In genomic region chr5:76809141-76809540, GRCh38 we compare ENCODE assay signal across 34 cellular contexts. TPM values are rescaled to one million over a fixed set of nuclear protein-coding genes. Genes with fewer than 3 reads are reported as not detected.
A peak's percentile ranks its signal among the peaks of the same experiment; 100 is the strongest.
DNase-seq lines count a peak whose midpoint lies in the region; ATAC-seq, FAIRE-seq and TF ChIP-seq lines count a peak whose summit lies in the region.
"Had no signal": no experiment of that assay in that cellular context is flagged by ENCODE, and none has a peak within 500 bp of the region (broad histone marks: within the 10 kb centered on the region; RNA-seq: fewer than 3 reads in every experiment).

No MANE protein-coding gene starts in this region.

- H2BK5ac ChIP-seq in H1 (ENCODE audit: low read depth, low read length), result peak overlapping the region; percentile 97

- H3K4me1 ChIP-seq in HUES64 (ENCODE audit: insufficient read depth, low read length), result peaks cover 43% of the 10 kb centered on the region
- H3K4me1 ChIP-seq in H1 (replicated peaks in 1 of 4; ENCODE audit: control insufficient read depth in 3 of 4, insufficient read depth in 4 of 4, low read length in 3 of 4), result peaks cover 8 to 22% (median 17%) of the 10 kb centered on the region in 4 experiments; a peak in 6 of 7 replicates
- H3K4me1 ChIP-seq in upper lobe of right lung, result no peaks in the 10 kb centered on the region
- H3K4me1 ChIP-seq: Peyer's patch, psoas muscle, tibial nerve had no signal

- H3K79me2 ChIP-seq in H1 (ENCODE audit: control insufficient read depth in 1 of 2, insufficient read depth in 2 of 2, low read length in 2 of 2), result no peaks in the 10 kb centered on the region

- peak overlapping the region; percentile 100 for H2BK20ac ChIP-seq in H1 (ENCODE audit: low read length)

- intact Hi-C loops in upper lobe of right lung (cut with DNase I), result no loop called here

- H3K14ac ChIP-seq in H1 (ENCODE audit: insufficient read length), result no peak overlapping the region

- peaks cover 3% of the 10 kb centered on the region for H3K23me2 ChIP-seq in H1 (ENCODE audit: low read depth, low read length)

- H3K27me3 ChIP-seq in HUES64 (ENCODE audit: insufficient read depth, low read length) (no peaks in the 10 kb centered on the region), H1 (replicated peaks in 1 of 4; ENCODE audit: control insufficient read depth in 3 of 4, extremely low read depth in 1 of 4, insufficient read depth in 3 of 4, low read length in 3 of 4) (no peaks in the 10 kb centered on the region; a peak in 1 of 7 replicates), upper lobe of right lung (no peaks in the 10 kb centered on the region)
- H3K27me3 ChIP-seq: BLaER1 treated with 17β-estradiol and CSF1 and Interleukin-3, amounts not matched to agents 10 nM and 100 nM; Peyer's patch; tibial nerve had no signal

- H2AK5ac ChIP-seq in H1 (ENCODE audit: low read depth, low read length), result peak overlapping the region; percentile 97

- H3K4me3 ChIP-seq in HUES64 (ENCODE audit: low read length), result no peak overlapping the region
- H3K4me3 ChIP-seq in H1 (ENCODE audit: extremely low read depth in 1 of 4, insufficient read depth in 2 of 4, low read depth in 3 of 4, low read length in 4 of 4), result no peak overlapping the region
- no peak overlapping the region for H3K4me3 ChIP-seq in upper lobe of right lung
- H3K4me3 ChIP-seq: BLaER1 treated with 17β-estradiol and CSF1 and Interleukin-3, amounts not matched to agents 10 nM and 100 nM; GM12878; Peyer's patch; psoas muscle; tibial nerve had no signal

- TF ChIP-seq CTCF in H1 (IDR thresholded peaks at IDR 0.05; ENCODE audit: control extremely low read depth in 1 of 3, insufficient read depth in 1 of 3, low read depth in 1 of 3, low read length in 3 of 3) (no peak), upper lobe of right lung (IDR thresholded peaks at IDR 0.05) (no peak)

- H3K18ac ChIP-seq in H1 (ENCODE audit: extremely low read depth, low read length), result peak overlapping the region; percentile 95

- no peak for TF ChIP-seq RAD21 in H1 (IDR thresholded peaks at IDR 0.05 in 1 of 2, conservative IDR thresholded peaks at IDR 0.05 in 1 of 2; ENCODE audit: low read depth in 2 of 2, low read length in 2 of 2)

- TF ChIP-seq EP300 in H1 (IDR thresholded peaks at IDR 0.05; ENCODE audit: borderline replicate concordance in 1 of 2, low read depth in 2 of 2, low read length in 2 of 2), result no peak

- H2BK120ac ChIP-seq in H1 (replicated peaks; ENCODE audit: low read depth, low read length), result peak overlapping the region; percentile 18

- DNase-seq in H1 (ENCODE audit: low read depth in 1 of 2, low spot score in 2 of 2), result peak in 1 of 2 experiments; percentile 54
- DNase-seq in islet precursor cell, result peak; percentile 84
- DNase-seq in upper lobe of right lung, result peak; percentile 9
- no peak for DNase-seq in SHP77 (lab: John Stamatoyannopoulos, UW)
- DNase-seq in NCI-H146 (lab: John Stamatoyannopoulos, UW), result no peak
- no peak for DNase-seq in stimulated activated CD4-positive, alpha-beta T cell treated with anti-CD3 and anti-CD28 coated beads, Interleukin-4, amount 100 ng/mL, for 1 hour
- DNase-seq: activated CD4-positive, alpha-beta T cell treated with anti-CD3 and anti-CD28 coated beads for 36 hours; activated CD8-positive, alpha-beta T cell treated with anti-CD3 and anti-CD28 coated beads for 36 hours; amniotic stem cell; DMS153; HCEC 1CT; naive thymus-derived CD4-positive, alpha-beta T cell; NCI-H1105; NCI-H2029 treated with DMSO at 0.1 percent for 48 hours; NCI-H226; NCI-H69; nucleus accumbens; Peyer's patch; psoas muscle; SIG-M5; stimulated activated CD4-positive, alpha-beta T cell treated with anti-CD3 and anti-CD28 coated beads, Interleukin-4, amount 100 ng/mL, for 24 hours; SW 1271; T-helper 9 cell had no signal

- peak overlapping the region; percentile 97 for H3K27ac ChIP-seq in HUES64 (ENCODE audit: low read depth, low read length)
- H3K27ac ChIP-seq in H1 (ENCODE audit: low read depth, low read length), result peak overlapping the region; percentile 79
- no peak overlapping the region for H3K27ac ChIP-seq in upper lobe of right lung
- H3K27ac ChIP-seq: BLaER1 treated with 17β-estradiol and CSF1 and Interleukin-3, amounts not matched to agents 10 nM and 100 nM; epithelial cell of prostate; Peyer's patch; psoas muscle; tibial nerve had no signal

- H3K79me1 ChIP-seq in H1 (ENCODE audit: low read depth, low read length), result no peaks in the 10 kb centered on the region

- H3K9me3 ChIP-seq in HUES64 (ENCODE audit: insufficient read depth, low read depth, low read length) (peaks cover 6% of the 10 kb centered on the region), H1 (ENCODE audit: insufficient read depth in 2 of 2, low read depth in 1 of 2, low read length in 1 of 2) (peaks cover 3 to 17% of the 10 kb centered on the region in 2 experiments; a peak in 3 of 4 replicates), upper lobe of right lung (no peaks in the 10 kb centered on the region)
- H3K9me3 ChIP-seq: Peyer's patch, psoas muscle, tibial nerve had no signal

- ATAC-seq in upper lobe of right lung, result no peak
- ATAC-seq: activated CD4-positive, alpha-beta T cell treated with anti-CD3 and anti-CD28 coated beads for 36 hours; activated CD8-positive, alpha-beta T cell treated with anti-CD3 and anti-CD28 coated beads for 36 hours; activated T-helper 17 cell treated with anti-CD3 and anti-CD28 coated beads, Interleukin-2, amount 50 U/mL, for 72 hours; GM12878; naive thymus-derived CD4-positive, alpha-beta T cell; psoas muscle; sciatic nerve had no signal

- H2AFZ ChIP-seq in H1 (ENCODE audit: low read length), result peak overlapping the region; percentile 90

- peak overlapping the region; percentile 72 to 73 for H3K4me2 ChIP-seq in H1 (ENCODE audit: insufficient read depth in 1 of 2, low read depth in 2 of 2, low read length in 2 of 2)
- H3K4me2 ChIP-seq: BLaER1 treated with 17β-estradiol and CSF1 and Interleukin-3, amounts not matched to agents 10 nM and 100 nM had no signal

- CTCF ChIA-PET in H1 (lab: Charles Lee; ENCODE audit: partially characterized antibody), result interaction anchor here (1.1 to 3.8 kb wide), 5 partner anchors 10 to 60 kb away, joined by 3 to 28 read pairs (median 5); partner anchors contain the start of gene F2RL1

- peak overlapping the region; percentile 99 for H2BK12ac ChIP-seq in H1 (ENCODE audit: low read depth, low read length)

- FAIRE-seq in H1 (lab: Jason Lieb, UNC), result peak; percentile 7
- FAIRE-seq: GM12878 had no signal

- 53% methylated on average over 4 of the region's 4 CpGs for WGBS in HUES64
- WGBS in H1 (ENCODE audit: extremely low coverage in 1 of 2, insufficient coverage in 1 of 2, insufficient read length in 1 of 2, insufficient replicate concordance in 2 of 2, low coverage in 1 of 2, low lambda C conversion rate in 2 of 2, missing lambda C conversion rate in 1 of 2), 2 experiments, result 63% methylated on average over 4 of the region's 4 CpGs; no CpG with 5 or more reads in 1 of the 2 experiments

- H3K4ac ChIP-seq in H1 (replicated peaks; ENCODE audit: insufficient read length, low read depth, low read length), result peak overlapping the region; percentile 17

- 0 out of 2 replicates have a peak overlapping the region, but pooled peaks have one; percentile 1 for H3K9ac ChIP-seq in HUES64 (ENCODE audit: low read depth, low read length)
- H3K9ac ChIP-seq in H1 (replicated peaks in 1 of 4; ENCODE audit: extremely low read depth in 1 of 4, low read depth in 3 of 4, low read length in 3 of 4), result peak overlapping the region in 1 of 4 experiments; percentile 39; a peak in 1 of 7 replicates
- H3K9ac ChIP-seq: BLaER1 treated with 17β-estradiol and CSF1 and Interleukin-3, amounts not matched to agents 10 nM and 100 nM had no signal

- no peaks in the 10 kb centered on the region for H4K20me1 ChIP-seq in H1 (replicated peaks in 1 of 2; ENCODE audit: control insufficient read depth in 1 of 2, insufficient read depth in 2 of 2, low read length in 2 of 2)
- H4K20me1 ChIP-seq: BLaER1 treated with 17β-estradiol and CSF1 and Interleukin-3, amounts not matched to agents 10 nM and 100 nM had no signal

- no peak overlapping the region for H3K23ac ChIP-seq in H1 (ENCODE audit: insufficient read length)

- POLR2A ChIA-PET in H1 (lab: Charles Lee; ENCODE audit: partially characterized antibody), result interaction anchor here (2.2 to 11.5 kb wide), 5 partner anchors 9 to 34 kb away, joined by 10 to 131 read pairs (median 22); partner anchors contain the start of gene F2RL1

- TF ChIP-seq POLR2A in H1 (IDR thresholded peaks at IDR 0.05; ENCODE audit: control extremely low read depth in 1 of 2, low read depth in 2 of 2, low read length in 2 of 2), result no peak

- no peaks in the 10 kb centered on the region for H3K36me3 ChIP-seq in HUES64 (ENCODE audit: insufficient read depth, low read length)
- H3K36me3 ChIP-seq in H1 (ENCODE audit: control insufficient read depth in 2 of 4, insufficient read depth in 4 of 4, low read length in 3 of 4), result peaks cover 0 to 4% (median 0%) of the 10 kb centered on the region in 4 experiments; a peak in 1 of 8 replicates
- H3K36me3 ChIP-seq in upper lobe of right lung, result no peaks in the 10 kb centered on the region
- H3K36me3 ChIP-seq: BLaER1 treated with 17β-estradiol and CSF1 and Interleukin-3, amounts not matched to agents 10 nM and 100 nM; Peyer's patch; tibial nerve had no signal

- H2BK15ac ChIP-seq in H1 (ENCODE audit: low read length), result 0 out of 2 replicates have a peak overlapping the region, but pooled peaks have one; percentile 2

- peak overlapping the region; percentile 16 for H3K56ac ChIP-seq in H1 (replicated peaks; ENCODE audit: insufficient read length, low read depth, low read length)

- peak overlapping the region; percentile 1 for H4K5ac ChIP-seq in H1 (ENCODE audit: insufficient read length, low read depth, low read length)

- H4K91ac ChIP-seq in H1 (replicated peaks; ENCODE audit: insufficient read length, low read length), result peak overlapping the region; percentile 37

- no peak overlapping the region for H4K8ac ChIP-seq in H1 (ENCODE audit: extremely low read depth, insufficient read depth, low read length)

RNA-seq across cellular contexts. Expression of gene F2RL1, which starts 9.7 kb away (rescaled TPM):
- 28.1 TPM for polyA plus RNA-seq in HUES64 (2013, experiment 1 of 2)
- 26.3 TPM for polyA plus RNA-seq in HUES64 (2013, experiment 2 of 2)
- total RNA-seq in H1 (2021; fragmentation: NEBNext Ultra II Directional; extraction: Animal tissue kit (Norgen Biotek cat#: 25700)), result 23.2 and 23.5 TPM in 2 replicates
- 18.5 and 26.6 TPM in 2 replicates for polyA plus RNA-seq in H1 (2011; rRNA removed)
- 27.9 TPM for polyA plus RNA-seq in H1 (2011; cell fraction: cytosol; rRNA removed)
- polyA plus RNA-seq in H1 (2011; cell fraction: nucleus; rRNA removed), result 13.0 TPM
- polyA plus RNA-seq in H1 (2012, experiment 1 of 2), result 21.7 to 29.2 TPM (median 25.5 TPM) in 4 replicates
- 8.2 TPM for polyA plus RNA-seq in H1 (2012, experiment 2 of 2)
- polyA plus RNA-seq in H1 (2013, experiment 1 of 2), result 35.2 TPM
- 36.8 TPM for polyA plus RNA-seq in H1 (2013, experiment 2 of 2)
- polyA minus RNA-seq in H1 (2011; rRNA and poly(A)+ RNA removed), result 63.7 and 96.8 TPM in 2 replicates
- polyA minus RNA-seq in H1 (2011; cell fraction: cytosol; rRNA and poly(A)+ RNA removed), result 16.1 TPM
- 14.8 TPM for polyA minus RNA-seq in H1 (2011; cell fraction: nucleus; rRNA and poly(A)+ RNA removed)
- total RNA-seq in upper lobe of right lung, result 8.0 TPM

RNA-seq across cellular contexts. Expression of gene S100Z, which starts 40.7 kb away (rescaled TPM):
- polyA plus RNA-seq in HUES64 (2013, experiment 1 of 2), result 0.70 TPM
- 0.70 TPM for polyA plus RNA-seq in HUES64 (2013, experiment 2 of 2)
- total RNA-seq in H1 (2021; fragmentation: NEBNext Ultra II Directional; extraction: Animal tissue kit (Norgen Biotek cat#: 25700)), result 0.30 TPM in 1 of 2 replicates, not detected in the other
- polyA plus RNA-seq in H1 (2011; rRNA removed), result not detected in 2 replicates
- polyA plus RNA-seq in H1 (2011; cell fraction: cytosol; rRNA removed), result 0.17 TPM
- not detected for polyA plus RNA-seq in H1 (2011; cell fraction: nucleus; rRNA removed)
- polyA plus RNA-seq in H1 (2012, experiment 1 of 2), result not detected in 4 replicates
- polyA plus RNA-seq in H1 (2012, experiment 2 of 2), result 0.12 TPM
- 0.36 TPM for polyA plus RNA-seq in H1 (2013, experiment 1 of 2)
- polyA plus RNA-seq in H1 (2013, experiment 2 of 2), result 0.31 TPM
- polyA minus RNA-seq in H1 (2011; rRNA and poly(A)+ RNA removed), result not detected in 2 replicates
- polyA minus RNA-seq in H1 (2011; cell fraction: cytosol; rRNA and poly(A)+ RNA removed), result not detected
- not detected for polyA minus RNA-seq in H1 (2011; cell fraction: nucleus; rRNA and poly(A)+ RNA removed)
- 0.52 TPM for total RNA-seq in upper lobe of right lung
- total RNA-seq: chondrocyte, fibroblast of villous mesenchyme, kidney epithelial cell, M059J, psoas muscle had no signal
- polyA plus RNA-seq: naive thymus-derived CD4-positive, alpha-beta T cell had no signal

Comparison
In these comparisons a context has a peak if more than half of its experiments do, and no peak if none do; other contexts are left out.
1. DNase-seq: peak in islet precursor cell (single experiment) and upper lobe of right lung (single experiment); none in SHP77 (0 of 2), NCI-H146 (single experiment) and stimulated activated CD4-positive, alpha-beta T cell treated with anti-CD3 and anti-CD28 coated beads, Interleukin-4, amount 100 ng/mL, for 1 hour (single experiment).